Comparison of ENCODE assay signal across 24 cellular contexts in the genomic region with DNA sequence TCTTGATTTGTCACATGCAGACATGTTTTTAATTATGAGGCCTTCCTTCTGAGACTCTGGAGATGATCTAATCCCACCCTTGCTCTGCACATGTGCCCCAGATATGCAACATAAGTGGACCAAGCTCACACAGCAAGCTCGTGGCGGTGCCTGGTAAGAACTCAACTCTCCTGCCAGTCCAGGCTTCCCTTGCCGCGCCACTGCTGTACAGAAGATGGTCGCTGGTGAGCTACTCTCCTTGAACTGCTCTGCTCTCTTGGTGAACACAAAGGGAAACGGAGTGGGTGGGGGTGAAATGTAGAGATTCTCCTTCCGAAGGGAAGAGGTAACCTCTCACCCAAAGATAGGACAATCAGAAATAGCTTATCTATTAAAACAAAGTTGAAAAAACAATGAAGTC. TPM values are rescaled to one million over a fixed set of nuclear protein-coding genes. Genes with fewer than 3 reads are reported as not detected.
DNase-seq lines count a peak whose midpoint lies in the region; ATAC-seq and TF ChIP-seq lines count a peak whose summit lies in the region.
"Had no signal": no experiment of that assay in that cellular context is flagged by ENCODE, and none has a peak within 500 bp of the region (broad histone marks: within the 10 kb centered on the region; RNA-seq: fewer than 3 reads in every experiment).

No MANE protein-coding gene starts in this region.

- ATAC-seq in naive thymus-derived CD4-positive, alpha-beta T cell = no peak
- no peak for ATAC-seq in left colon
- no peak for ATAC-seq in left lobe of liver
- ATAC-seq: activated CD8-positive, alpha-beta T cell treated with anti-CD3 and anti-CD28 coated beads, Interleukin-2, amount 10 ng/mL, durations not matched to agents 7 days and 5 days; gastrocnemius medialis; naive thymus-derived CD8-positive, alpha-beta T cell had no signal

- POLR2A ChIA-PET in naive thymus-derived CD4-positive, alpha-beta T cell (lab: Charles Lee) = no interaction called here

- no peak overlapping the region for H3K4me3 Mint-ChIP-seq in osteocyte (ENCODE audit: unreplicated experiment)
- no peak overlapping the region for H3K4me3 Mint-ChIP-seq in naive thymus-derived CD4-positive, alpha-beta T cell
- H3K4me3 Mint-ChIP-seq: activated CD8-positive, alpha-beta T cell treated with anti-CD3 and anti-CD28 coated beads, Interleukin-2, amount 10 ng/mL, durations not matched to agents 7 days and 5 days; memory B cell; naive thymus-derived CD8-positive, alpha-beta T cell had no signal

- CTCF ChIA-PET in naive thymus-derived CD4-positive, alpha-beta T cell (lab: Charles Lee) = no interaction called here

- H3K4me1 ChIP-seq in adipocyte (ENCODE audit: control insufficient read depth, insufficient read depth, low read length) = peaks cover 56% of the 10 kb centered on the region
- H3K4me1 ChIP-seq in naive thymus-derived CD4-positive, alpha-beta T cell (ENCODE audit: control insufficient read depth in 2 of 2, insufficient read depth in 2 of 2, low read length in 2 of 2) = no peaks in the 10 kb centered on the region

- H3K4me1 Mint-ChIP-seq in osteocyte (ENCODE audit: unreplicated experiment) = peaks cover 67% of the 10 kb centered on the region
- peaks cover 0 to 19% (median 9%) of the 10 kb centered on the region in 7 donors for H3K4me1 Mint-ChIP-seq in naive thymus-derived CD4-positive, alpha-beta T cell

- no peaks in the 10 kb centered on the region for H3K27me3 ChIP-seq in adipocyte (replicated peaks; ENCODE audit: control insufficient read depth, insufficient read depth, low read length)
- no peaks in the 10 kb centered on the region for H3K27me3 ChIP-seq in naive thymus-derived CD4-positive, alpha-beta T cell (ENCODE audit: control insufficient read depth in 2 of 2, insufficient read depth in 2 of 2, low read length in 2 of 2)
- H3K27me3 ChIP-seq: MG63 had no signal

- in situ Hi-C loops in Caki2 (cut with HindIII; ENCODE audit: low pct_unique_long_range_greater_than_20kb, low sequenced_read_pairs) = no loop called here

- peaks cover 46% of the 10 kb centered on the region for H3K36me3 Mint-ChIP-seq in osteocyte (ENCODE audit: unreplicated experiment)
- H3K36me3 Mint-ChIP-seq in naive thymus-derived CD4-positive, alpha-beta T cell = no peaks in the 10 kb centered on the region
- H3K36me3 Mint-ChIP-seq: memory B cell; naive thymus-derived CD8-positive, alpha-beta T cell had no signal

- peaks cover 47% of the 10 kb centered on the region for H3K36me3 ChIP-seq in adipocyte (ENCODE audit: control insufficient read depth, insufficient read depth, low read length, severe bottlenecking)
- H3K36me3 ChIP-seq in naive thymus-derived CD4-positive, alpha-beta T cell (ENCODE audit: control insufficient read depth in 2 of 3, insufficient read depth in 3 of 3, low read length in 3 of 3) = no peaks in the 10 kb centered on the region
- H3K36me3 ChIP-seq: gastrocnemius medialis had no signal

- no peaks in the 10 kb centered on the region for H3K27me3 Mint-ChIP-seq in osteocyte (ENCODE audit: unreplicated experiment)
- peaks cover 0 to 5% (median 0%) of the 10 kb centered on the region in 5 donors for H3K27me3 Mint-ChIP-seq in naive thymus-derived CD4-positive, alpha-beta T cell

- no peaks in the 10 kb centered on the region for H3K9me3 Mint-ChIP-seq in osteocyte (ENCODE audit: unreplicated experiment)
- no peaks in the 10 kb centered on the region for H3K9me3 Mint-ChIP-seq in naive thymus-derived CD4-positive, alpha-beta T cell
- H3K9me3 Mint-ChIP-seq: memory B cell; naive thymus-derived CD8-positive, alpha-beta T cell had no signal

- H3K27ac Mint-ChIP-seq in osteocyte (ENCODE audit: unreplicated experiment) = peak overlapping the region; percentile 99
- H3K27ac Mint-ChIP-seq in naive thymus-derived CD4-positive, alpha-beta T cell = no peak overlapping the region
- H3K27ac Mint-ChIP-seq: activated CD8-positive, alpha-beta T cell treated with anti-CD3 and anti-CD28 coated beads, Interleukin-2, amount 10 ng/mL, durations not matched to agents 7 days and 5 days; memory B cell; naive thymus-derived CD8-positive, alpha-beta T cell had no signal

- no peaks in the 10 kb centered on the region for H3K9me3 ChIP-seq in adipocyte (ENCODE audit: control insufficient read depth, low read length)
- no peaks in the 10 kb centered on the region for H3K9me3 ChIP-seq in naive thymus-derived CD4-positive, alpha-beta T cell (ENCODE audit: control insufficient read depth in 2 of 3, low read length in 3 of 3)
- H3K9me3 ChIP-seq: gastrocnemius medialis, MG63 had no signal

- H3K9ac ChIP-seq in adipocyte (ENCODE audit: low read length) = peak overlapping the region; percentile 23

- no peak overlapping the region for H3K27ac ChIP-seq in naive thymus-derived CD4-positive, alpha-beta T cell (ENCODE audit: low read depth, low read length)
- H3K27ac ChIP-seq: gastrocnemius medialis had no signal

- TF ChIP-seq CTCF in osteocyte (IDR thresholded peaks at IDR 0.05) = no peak

- intact Hi-C loops in naive thymus-derived CD4-positive, alpha-beta T cell (cut with micrococcal nuclease) = no loop called here
- intact Hi-C loops in left colon (cut with DNase I, micrococcal nuclease) = no loop called here

- DNase-seq in Caki2 (ENCODE audit: low read depth) = peak; percentile 83
- DNase-seq in adipocyte (ENCODE audit: low read depth) = no peak
- DNase-seq in fibroblast of peridontal ligament (ENCODE audit: extremely low read depth) = peak; percentile 55
- no peak for DNase-seq in osteocyte (ENCODE audit: extremely low spot score, unreplicated experiment)
- DNase-seq in naive thymus-derived CD4-positive, alpha-beta T cell = no peak
- DNase-seq in ureter (ENCODE audit: low spot score) = no peak
- no peak for DNase-seq in left colon
- DNase-seq in left lobe of liver (ENCODE audit: low spot score) = no peak
- DNase-seq: ACHN; activated CD4-positive, alpha-beta T cell treated with anti-CD3 and anti-CD28 coated beads for 1 hour; activated CD8-positive, alpha-beta T cell treated with anti-CD3 and anti-CD28 coated beads, Interleukin-2, amount 10 ng/mL, durations not matched to agents 7 days and 5 days; activated T-cell treated with anti-CD3 and anti-CD28 coated beads, Interleukin-2, amount 50 U/mL, for 1 hour; amygdala; C1 segment of cervical spinal cord; caudate nucleus; gastrocnemius medialis; HCEC 1CT; MG63; naive thymus-derived CD8-positive, alpha-beta T cell; NCI-H1436 treated with DMSO at 0.1 percent for 48 hours; NCI-H2171 treated with DMSO at 0.1 percent for 48 hours; NCI-H526; posterior cingulate gyrus had no signal

- H3K4me3 ChIP-seq in adipocyte (ENCODE audit: low read length) = no peak overlapping the region
- no peak overlapping the region for H3K4me3 ChIP-seq in naive thymus-derived CD4-positive, alpha-beta T cell (ENCODE audit: low read length)
- H3K4me3 ChIP-seq: gastrocnemius medialis, MG63 had no signal

RNA-seq across cellular contexts. Expression of a gene that starts 25.7 kb away (rescaled TPM):
- total RNA-seq in Caki2 (2014; rRNA removed; shearing (Covaris generic); ENCODE audit: low replicate concordance) = 67.0 and 83.1 TPM in 2 replicates
- total RNA-seq in osteocyte (470 and 517 TPM in 2 replicates), ureter (339 TPM), left colon (100 to 1,000 TPM; 106 to 110 TPM), left lobe of liver (3.2 TPM)
- 10 to 100 TPM in 1 of 5 experiments, 1 to 10 TPM in 3, under 1 TPM in 1; 0.57 to 31.2 (median 1.5) TPM for total RNA-seq in naive thymus-derived CD4-positive, alpha-beta T cell
- not detected for polyA plus RNA-seq in naive thymus-derived CD4-positive, alpha-beta T cell
- polyA plus RNA-seq: naive thymus-derived CD8-positive, alpha-beta T cell had no signal

RNA-seq across cellular contexts. Expression of a gene that starts 39.9 kb away (rescaled TPM):
- 44.4 and 58.9 TPM in 2 replicates for total RNA-seq in Caki2 (2014; rRNA removed; shearing (Covaris generic); ENCODE audit: low replicate concordance)
- total RNA-seq in osteocyte (8.6 and 9.5 TPM in 2 replicates), ureter (0.89 TPM), left colon (1 to 10 TPM; 2.0 to 7.4 TPM), left lobe of liver (0.08 TPM)
- total RNA-seq in naive thymus-derived CD4-positive, alpha-beta T cell = 10 to 100 TPM in 1 of 5 experiments, under 1 TPM in 1, not detected in 3; 0.54 to 48.6 TPM
- polyA plus RNA-seq in naive thymus-derived CD4-positive, alpha-beta T cell = not detected
- total RNA-seq: naive thymus-derived CD8-positive, alpha-beta T cell had no signal
- polyA plus RNA-seq: naive thymus-derived CD8-positive, alpha-beta T cell had no signal

Comparison
In these comparisons a context has a peak if more than half of its experiments do, and no peak if none do; other contexts are left out.
1. DNase-seq: peak in Caki2 (single experiment) and fibroblast of peridontal ligament (single experiment); none in adipocyte (single experiment), osteocyte (single experiment), naive thymus-derived CD4-positive, alpha-beta T cell (0 of 9), ureter (single experiment), left colon (0 of 2) and left lobe of liver (single experiment).